Comparison of ENCODE assay signal across 21 cellular contexts in genomic region chr7:94547128-94547527, GRCh38. TPM values are rescaled to one million over a fixed set of nuclear protein-coding genes. Genes with fewer than 3 reads are reported as not detected.
DNase-seq lines count a peak whose midpoint lies in the region; ATAC-seq, FAIRE-seq and TF ChIP-seq lines count a peak whose summit lies in the region.
"Had no signal": no experiment of that assay in that cellular context is flagged by ENCODE, and none has a peak within 500 bp of the region (broad histone marks: within the 10 kb centered on the region; RNA-seq: fewer than 3 reads in every experiment).

No MANE protein-coding gene starts in this region.

- ATAC-seq in HG03097 (IDR thresholded peaks at IDR 0.05; ENCODE audit: low FRiP score, unreplicated experiment), result no peak
- no peak for ATAC-seq in omental fat pad (ENCODE audit: low FRiP score)
- ATAC-seq: HepG2, PC-3, SK-N-SH treated with all-trans-retinoic acid at 6 μM for 48 hours, T-cell had no signal

- FAIRE-seq in GM18507 (lab: Jason Lieb, UNC), result peak; percentile 9
- FAIRE-seq: D721Med, HepG2 had no signal

- H4K20me1 ChIP-seq in BLaER1, result no peaks in the 10 kb centered on the region
- H4K20me1 ChIP-seq in osteoblast (ENCODE audit: insufficient read depth, low read length), result no peaks in the 10 kb centered on the region

- peaks cover 21% of the 10 kb centered on the region for H3K4me1 ChIP-seq in BLaER1
- no peaks in the 10 kb centered on the region for H3K4me1 ChIP-seq in osteoblast (ENCODE audit: insufficient read depth, low read length)

- H3K4me3 ChIP-seq in BLaER1, result no peak overlapping the region
- no peak overlapping the region for H3K4me3 ChIP-seq in SK-N-MC
- H3K4me3 ChIP-seq in osteoblast (ENCODE audit: insufficient read depth, low read length), result no peak overlapping the region
- H3K4me3 ChIP-seq in brain microvascular endothelial cell (ENCODE audit: low read depth, low read length), result no peak overlapping the region

- DNase-seq in GM18507 (ENCODE audit: extremely low spot score, insufficient read length, low read depth) (no peak), SK-N-MC (ENCODE audit: low read depth, low spot score) (no peak), osteoblast (ENCODE audit: insufficient read length, low spot score, missing footprints) (peak; percentile 55), omental fat pad (ENCODE audit: low spot score) (no peak), brain microvascular endothelial cell (no peak)
- DNase-seq: GOT3, MV-4-11, NCI-H187, NCI-H2107, NCI-H526, PC-3, RPMI8226, SHP77 treated with DMSO at 0.1 percent for 48 hours, T-cell had no signal

- no peaks in the 10 kb centered on the region for H3K27me3 ChIP-seq in BLaER1
- no peaks in the 10 kb centered on the region for H3K27me3 ChIP-seq in osteoblast (ENCODE audit: insufficient read depth, low read length)
- H3K27me3 ChIP-seq in brain microvascular endothelial cell (replicated peaks), result no peaks in the 10 kb centered on the region

- H3K9me3 ChIP-seq in BLaER1, result no peaks in the 10 kb centered on the region
- H3K9me3 ChIP-seq in SK-N-MC (ENCODE audit: low read depth, low read length), result no peaks in the 10 kb centered on the region
- H3K9me3 ChIP-seq in osteoblast (ENCODE audit: low read depth, low read length), result no peaks in the 10 kb centered on the region

- no peak overlapping the region for H3K27ac ChIP-seq in BLaER1
- H3K27ac ChIP-seq in SK-N-MC, result peak overlapping the region; percentile 59; the same call in 1 of the 2 replicates
- no peak overlapping the region for H3K27ac ChIP-seq in osteoblast (ENCODE audit: low read depth, low read length)
- H3K27ac ChIP-seq in brain microvascular endothelial cell, result no peak overlapping the region
- H3K27ac ChIP-seq: C4-2B, KMS-11 had no signal

- H3K79me2 ChIP-seq in osteoblast (ENCODE audit: insufficient read depth, low read length), result no peaks in the 10 kb centered on the region

- H3K36me3 ChIP-seq in BLaER1 (peaks cover 19% of the 10 kb centered on the region), SK-N-MC (ENCODE audit: insufficient read depth, low read length) (peaks cover 3% of the 10 kb centered on the region; the same call in 1 of the 2 replicates), osteoblast (ENCODE audit: insufficient read depth, low read length) (no peaks in the 10 kb centered on the region), brain microvascular endothelial cell (replicated peaks) (no peaks in the 10 kb centered on the region)

- in situ Hi-C loops in brain microvascular endothelial cell (cut with HindIII; ENCODE audit: low pct_ligation_motif_present, low sequenced_read_pairs), result no loop called here

- TF ChIP-seq CTCF in osteoblast (IDR thresholded peaks at IDR 0.05; ENCODE audit: extremely low read depth, low read depth, low read length) (no peak), omental fat pad (IDR thresholded peaks at IDR 0.05) (no peak), brain microvascular endothelial cell (IDR thresholded peaks at IDR 0.05; ENCODE audit: low read depth, low read length, missing control alignments) (no peak)

- H3K9ac ChIP-seq in BLaER1, result no peak overlapping the region
- H3K9ac ChIP-seq in SK-N-MC (ENCODE audit: insufficient read length), result no peak overlapping the region
- H3K9ac ChIP-seq: KMS-11 had no signal

- no peak overlapping the region for H2AFZ ChIP-seq in osteoblast (ENCODE audit: low read length)

- H3K4me2 ChIP-seq in BLaER1, result peak overlapping the region; percentile 50
- H3K4me2 ChIP-seq in osteoblast (ENCODE audit: insufficient read depth, low read length), result no peak overlapping the region
- H3K4me2 ChIP-seq: KMS-11 had no signal

RNA-seq across cellular contexts. Expression of gene CASD1, which starts 37.5 kb away (rescaled TPM):
- 19.4 and 20.6 TPM in 2 replicates for total RNA-seq in osteoblast
- 10 to 100 TPM; 19.1 to 34.5 (median 23.3) TPM for total RNA-seq in omental fat pad
